1 cellular context compared by ENCODE assay signal in the genomic region with DNA sequence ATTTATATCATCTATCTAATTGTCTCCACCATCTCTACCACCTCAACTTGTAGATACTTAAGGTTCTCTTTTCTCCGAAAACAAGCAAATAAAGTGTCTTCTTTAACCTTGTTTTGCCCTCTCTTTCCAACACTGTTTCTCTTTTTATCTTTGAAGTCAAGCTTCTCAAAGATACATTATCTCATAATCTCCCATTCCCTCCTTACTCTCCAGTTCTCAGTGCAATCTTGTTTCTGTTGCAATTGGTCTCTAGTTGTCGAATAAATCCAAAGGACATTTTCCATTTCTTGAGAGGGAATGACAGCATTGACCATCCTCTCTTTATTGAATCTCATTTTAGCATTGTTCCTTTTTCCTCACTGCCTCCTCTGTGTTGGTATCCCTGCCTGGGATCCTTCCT.
TF ChIP-seq lines count a peak whose summit lies in the region.

No MANE protein-coding gene starts in this region.

TF ChIP-seq in K562, 482 proteins besides CTCF, POLR2A, EP300 and RAD21 (continued from another document and continues in another):
- TF ChIP-seq ZNF445 (CRISPR knock-in tag; IDR thresholded peaks at IDR 0.05; ENCODE audit: low read depth) (no peak), NCOR1 (IDR thresholded peaks at IDR 0.05) (peak; percentile 27; the same call in 1 of the 2 replicates), ARID1B (IDR thresholded peaks at IDR 0.05) (peak; percentile 51), MBD2 (IDR thresholded peaks at IDR 0.05; ENCODE audit: borderline replicate concordance, low read depth) (no peak), FOXJ3 (CRISPR knock-in tag; IDR thresholded peaks at IDR 0.05) (no peak), ZFX (CRISPR knock-in tag; IDR thresholded peaks at IDR 0.05) (no peak), MXI1 (IDR thresholded peaks at IDR 0.05; ENCODE audit: low read depth, low read length) (no peak), ZNF134 (CRISPR knock-in tag; conservative IDR thresholded peaks at IDR 0.05) (no peak), RHOXF2B (CRISPR knock-in tag; conservative IDR thresholded peaks at IDR 0.05) (no peak), ETV5 (CRISPR knock-in tag; IDR thresholded peaks at IDR 0.05; ENCODE audit: low read depth) (no peak), SOX6 (IDR thresholded peaks at IDR 0.05) (peak; percentile 14; the same call in 1 of the 2 replicates), ZNF717 (CRISPR knock-in tag; IDR thresholded peaks at IDR 0.05) (no peak), SIX5 (IDR thresholded peaks at IDR 0.05; ENCODE audit: borderline replicate concordance in 1 of 2, insufficient read depth in 1 of 2, low read depth in 1 of 2, low read length in 2 of 2) (no peak), MAFG (tag; conservative IDR thresholded peaks at IDR 0.05) (no peak), ZNF668 (CRISPR knock-in tag; IDR thresholded peaks at IDR 0.05) (no peak), TAL1 (IDR thresholded peaks at IDR 0.05) (0 out of 2 replicates have a peak, but pooled peaks have one; percentile 12), EHMT2 (IDR thresholded peaks at IDR 0.05) (no peak), HNRNPK (IDR thresholded peaks at IDR 0.05; ENCODE audit: low read depth, low read length, poor library complexity, severe bottlenecking) (no peak), SMAD2 (IDR thresholded peaks at IDR 0.05; ENCODE audit: low read depth, low read length) (no peak), ZNF384 (IDR thresholded peaks at IDR 0.05; ENCODE audit: low read depth, low read length) (no peak), SMARCE1 (IDR thresholded peaks at IDR 0.05) (0 out of 2 replicates have a peak, but pooled peaks have one; percentile 27), RFX5 (IDR thresholded peaks at IDR 0.05; ENCODE audit: low read depth, low read length) (no peak), PYGO2 (tag; IDR thresholded peaks at IDR 0.05) (no peak), ASH1L (IDR thresholded peaks at IDR 0.05; ENCODE audit: borderline replicate concordance, low read depth, partially characterized antibody) (no peak), ARHGAP35 (IDR thresholded peaks at IDR 0.05; ENCODE audit: partially characterized antibody) (no peak), ZBTB1 (CRISPR knock-in tag; IDR thresholded peaks at IDR 0.05; ENCODE audit: borderline replicate concordance, low read depth) (no peak), ZNF507 (tag; conservative IDR thresholded peaks at IDR 0.05) (no peak), MEIS2 (IDR thresholded peaks at IDR 0.05; ENCODE audit: partially characterized antibody) (peak; percentile 30), TRIM24 (IDR thresholded peaks at IDR 0.05) (peak in 1 of 2 experiments; percentile 40; a peak in 1 of 4 replicates), FOXM1 (IDR thresholded peaks at IDR 0.05; ENCODE audit: low read depth) (no peak), FOXM1 (CRISPR knock-in tag; IDR thresholded peaks at IDR 0.05; ENCODE audit: low read depth) (no peak), ZBED1 (IDR thresholded peaks at IDR 0.05) (no peak), TAF9B (IDR thresholded peaks at IDR 0.05; ENCODE audit: partially characterized antibody) (no peak), MEF2A (IDR thresholded peaks at IDR 0.05; ENCODE audit: control insufficient read depth, low read depth, low read length) (no peak), CBX5 (IDR thresholded peaks at IDR 0.05; ENCODE audit: borderline replicate concordance, low read depth) (no peak), HDAC1 (IDR thresholded peaks at IDR 0.05) (0 out of 4 replicates have a peak, but pooled peaks of 1 of the 2 experiments have one; percentile 39), HDAC3 (IDR thresholded peaks at IDR 0.05; ENCODE audit: borderline replicate concordance, partially characterized antibody) (no peak), ZNF263 (CRISPR knock-in tag; IDR thresholded peaks at IDR 0.05; ENCODE audit: borderline replicate concordance) (no peak), TRIM28 (IDR thresholded peaks at IDR 0.05) (no peak), HNRNPUL1 (IDR thresholded peaks at IDR 0.05; ENCODE audit: low read length) (no peak), SMARCC2 (IDR thresholded peaks at IDR 0.05; ENCODE audit: low read depth) (no peak), KAT2B (IDR thresholded peaks at IDR 0.05; ENCODE audit: low read depth, low read length) (no peak), SRSF3 (IDR thresholded peaks at IDR 0.05; ENCODE audit: insufficient read depth, low read length) (no peak), SMARCA4 (IDR thresholded peaks at IDR 0.05) (peak; percentile 59; the same call in 1 of the 2 replicates), TCFL5 (CRISPR knock-in tag; conservative IDR thresholded peaks at IDR 0.05) (no peak), RBM15 (IDR thresholded peaks at IDR 0.05; ENCODE audit: insufficient read depth, low read length) (no peak), MCM7 (IDR thresholded peaks at IDR 0.05) (no peak), SP2 (IDR thresholded peaks at IDR 0.05; ENCODE audit: extremely low read depth, low read depth, low read length, poor library complexity, severe bottlenecking) (no peak)
- TF ChIP-seq, protein P1, sequence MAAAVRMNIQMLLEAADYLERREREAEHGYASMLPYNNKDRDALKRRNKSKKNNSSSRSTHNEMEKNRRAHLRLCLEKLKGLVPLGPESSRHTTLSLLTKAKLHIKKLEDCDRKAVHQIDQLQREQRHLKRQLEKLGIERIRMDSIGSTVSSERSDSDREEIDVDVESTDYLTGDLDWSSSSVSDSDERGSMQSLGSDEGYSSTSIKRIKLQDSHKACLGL (CRISPR knock-in tag; IDR thresholded peaks at IDR 0.05; ENCODE audit: borderline replicate concordance, poor library complexity, severe bottlenecking): no peak
- TF ChIP-seq, protein P2, sequence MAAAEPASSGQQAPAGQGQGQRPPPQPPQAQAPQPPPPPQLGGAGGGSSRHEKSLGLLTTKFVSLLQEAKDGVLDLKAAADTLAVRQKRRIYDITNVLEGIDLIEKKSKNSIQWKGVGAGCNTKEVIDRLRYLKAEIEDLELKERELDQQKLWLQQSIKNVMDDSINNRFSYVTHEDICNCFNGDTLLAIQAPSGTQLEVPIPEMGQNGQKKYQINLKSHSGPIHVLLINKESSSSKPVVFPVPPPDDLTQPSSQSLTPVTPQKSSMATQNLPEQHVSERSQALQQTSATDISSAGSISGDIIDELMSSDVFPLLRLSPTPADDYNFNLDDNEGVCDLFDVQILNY (CRISPR knock-in tag; IDR thresholded peaks at IDR 0.05): no peak
- TF ChIP-seq, protein P3, sequence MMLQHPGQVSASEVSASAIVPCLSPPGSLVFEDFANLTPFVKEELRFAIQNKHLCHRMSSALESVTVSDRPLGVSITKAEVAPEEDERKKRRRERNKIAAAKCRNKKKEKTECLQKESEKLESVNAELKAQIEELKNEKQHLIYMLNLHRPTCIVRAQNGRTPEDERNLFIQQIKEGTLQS (IDR thresholded peaks at IDR 0.05): no peak
- TF ChIP-seq, protein P3 (CRISPR knock-in tag; conservative IDR thresholded peaks at IDR 0.05): no peak
- TF ChIP-seq, protein P4, sequence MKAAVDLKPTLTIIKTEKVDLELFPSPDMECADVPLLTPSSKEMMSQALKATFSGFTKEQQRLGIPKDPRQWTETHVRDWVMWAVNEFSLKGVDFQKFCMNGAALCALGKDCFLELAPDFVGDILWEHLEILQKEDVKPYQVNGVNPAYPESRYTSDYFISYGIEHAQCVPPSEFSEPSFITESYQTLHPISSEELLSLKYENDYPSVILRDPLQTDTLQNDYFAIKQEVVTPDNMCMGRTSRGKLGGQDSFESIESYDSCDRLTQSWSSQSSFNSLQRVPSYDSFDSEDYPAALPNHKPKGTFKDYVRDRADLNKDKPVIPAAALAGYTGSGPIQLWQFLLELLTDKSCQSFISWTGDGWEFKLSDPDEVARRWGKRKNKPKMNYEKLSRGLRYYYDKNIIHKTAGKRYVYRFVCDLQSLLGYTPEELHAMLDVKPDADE (conservative IDR thresholded peaks at IDR 0.05; ENCODE audit: control insufficient read depth, low read depth, low read length): no peak
- TF ChIP-seq, protein P5, sequence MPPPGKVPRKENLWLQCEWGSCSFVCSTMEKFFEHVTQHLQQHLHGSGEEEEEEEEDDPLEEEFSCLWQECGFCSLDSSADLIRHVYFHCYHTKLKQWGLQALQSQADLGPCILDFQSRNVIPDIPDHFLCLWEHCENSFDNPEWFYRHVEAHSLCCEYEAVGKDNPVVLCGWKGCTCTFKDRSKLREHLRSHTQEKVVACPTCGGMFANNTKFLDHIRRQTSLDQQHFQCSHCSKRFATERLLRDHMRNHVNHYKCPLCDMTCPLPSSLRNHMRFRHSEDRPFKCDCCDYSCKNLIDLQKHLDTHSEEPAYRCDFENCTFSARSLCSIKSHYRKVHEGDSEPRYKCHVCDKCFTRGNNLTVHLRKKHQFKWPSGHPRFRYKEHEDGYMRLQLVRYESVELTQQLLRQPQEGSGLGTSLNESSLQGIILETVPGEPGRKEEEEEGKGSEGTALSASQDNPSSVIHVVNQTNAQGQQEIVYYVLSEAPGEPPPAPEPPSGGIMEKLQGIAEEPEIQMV (tag; conservative IDR thresholded peaks at IDR 0.05; ENCODE audit: low read depth): no peak
- TF ChIP-seq, protein P6, sequence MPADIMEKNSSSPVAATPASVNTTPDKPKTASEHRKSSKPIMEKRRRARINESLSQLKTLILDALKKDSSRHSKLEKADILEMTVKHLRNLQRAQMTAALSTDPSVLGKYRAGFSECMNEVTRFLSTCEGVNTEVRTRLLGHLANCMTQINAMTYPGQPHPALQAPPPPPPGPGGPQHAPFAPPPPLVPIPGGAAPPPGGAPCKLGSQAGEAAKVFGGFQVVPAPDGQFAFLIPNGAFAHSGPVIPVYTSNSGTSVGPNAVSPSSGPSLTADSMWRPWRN (IDR thresholded peaks at IDR 0.05; ENCODE audit: low read depth): 0 out of 2 replicates have a peak, but pooled peaks have one; percentile 18
- TF ChIP-seq, protein P7, sequence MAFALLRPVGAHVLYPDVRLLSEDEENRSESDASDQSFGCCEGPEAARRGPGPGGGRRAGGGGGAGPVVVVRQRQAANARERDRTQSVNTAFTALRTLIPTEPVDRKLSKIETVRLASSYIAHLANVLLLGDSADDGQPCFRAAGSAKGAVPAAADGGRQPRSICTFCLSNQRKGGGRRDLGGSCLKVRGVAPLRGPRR (CRISPR knock-in tag; IDR thresholded peaks at IDR 0.05): no peak
- TF ChIP-seq, protein P8, sequence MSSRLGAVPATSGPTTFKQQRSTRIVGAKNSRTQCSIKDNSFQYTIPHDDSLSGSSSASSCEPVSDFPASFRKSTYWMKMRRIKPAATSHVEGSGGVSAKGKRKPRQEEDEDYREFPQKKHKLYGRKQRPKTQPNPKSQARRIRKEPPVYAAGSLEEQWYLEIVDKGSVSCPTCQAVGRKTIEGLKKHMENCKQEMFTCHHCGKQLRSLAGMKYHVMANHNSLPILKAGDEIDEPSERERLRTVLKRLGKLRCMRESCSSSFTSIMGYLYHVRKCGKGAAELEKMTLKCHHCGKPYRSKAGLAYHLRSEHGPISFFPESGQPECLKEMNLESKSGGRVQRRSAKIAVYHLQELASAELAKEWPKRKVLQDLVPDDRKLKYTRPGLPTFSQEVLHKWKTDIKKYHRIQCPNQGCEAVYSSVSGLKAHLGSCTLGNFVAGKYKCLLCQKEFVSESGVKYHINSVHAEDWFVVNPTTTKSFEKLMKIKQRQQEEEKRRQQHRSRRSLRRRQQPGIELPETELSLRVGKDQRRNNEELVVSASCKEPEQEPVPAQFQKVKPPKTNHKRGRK (tag; IDR thresholded peaks at IDR 0.05): no peak
- TF ChIP-seq, protein P9, sequence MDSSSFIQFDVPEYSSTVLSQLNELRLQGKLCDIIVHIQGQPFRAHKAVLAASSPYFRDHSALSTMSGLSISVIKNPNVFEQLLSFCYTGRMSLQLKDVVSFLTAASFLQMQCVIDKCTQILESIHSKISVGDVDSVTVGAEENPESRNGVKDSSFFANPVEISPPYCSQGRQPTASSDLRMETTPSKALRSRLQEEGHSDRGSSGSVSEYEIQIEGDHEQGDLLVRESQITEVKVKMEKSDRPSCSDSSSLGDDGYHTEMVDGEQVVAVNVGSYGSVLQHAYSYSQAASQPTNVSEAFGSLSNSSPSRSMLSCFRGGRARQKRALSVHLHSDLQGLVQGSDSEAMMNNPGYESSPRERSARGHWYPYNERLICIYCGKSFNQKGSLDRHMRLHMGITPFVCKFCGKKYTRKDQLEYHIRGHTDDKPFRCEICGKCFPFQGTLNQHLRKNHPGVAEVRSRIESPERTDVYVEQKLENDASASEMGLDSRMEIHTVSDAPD (CRISPR knock-in tag; IDR thresholded peaks at IDR 0.05): no peak
- TF ChIP-seq, protein P10, sequence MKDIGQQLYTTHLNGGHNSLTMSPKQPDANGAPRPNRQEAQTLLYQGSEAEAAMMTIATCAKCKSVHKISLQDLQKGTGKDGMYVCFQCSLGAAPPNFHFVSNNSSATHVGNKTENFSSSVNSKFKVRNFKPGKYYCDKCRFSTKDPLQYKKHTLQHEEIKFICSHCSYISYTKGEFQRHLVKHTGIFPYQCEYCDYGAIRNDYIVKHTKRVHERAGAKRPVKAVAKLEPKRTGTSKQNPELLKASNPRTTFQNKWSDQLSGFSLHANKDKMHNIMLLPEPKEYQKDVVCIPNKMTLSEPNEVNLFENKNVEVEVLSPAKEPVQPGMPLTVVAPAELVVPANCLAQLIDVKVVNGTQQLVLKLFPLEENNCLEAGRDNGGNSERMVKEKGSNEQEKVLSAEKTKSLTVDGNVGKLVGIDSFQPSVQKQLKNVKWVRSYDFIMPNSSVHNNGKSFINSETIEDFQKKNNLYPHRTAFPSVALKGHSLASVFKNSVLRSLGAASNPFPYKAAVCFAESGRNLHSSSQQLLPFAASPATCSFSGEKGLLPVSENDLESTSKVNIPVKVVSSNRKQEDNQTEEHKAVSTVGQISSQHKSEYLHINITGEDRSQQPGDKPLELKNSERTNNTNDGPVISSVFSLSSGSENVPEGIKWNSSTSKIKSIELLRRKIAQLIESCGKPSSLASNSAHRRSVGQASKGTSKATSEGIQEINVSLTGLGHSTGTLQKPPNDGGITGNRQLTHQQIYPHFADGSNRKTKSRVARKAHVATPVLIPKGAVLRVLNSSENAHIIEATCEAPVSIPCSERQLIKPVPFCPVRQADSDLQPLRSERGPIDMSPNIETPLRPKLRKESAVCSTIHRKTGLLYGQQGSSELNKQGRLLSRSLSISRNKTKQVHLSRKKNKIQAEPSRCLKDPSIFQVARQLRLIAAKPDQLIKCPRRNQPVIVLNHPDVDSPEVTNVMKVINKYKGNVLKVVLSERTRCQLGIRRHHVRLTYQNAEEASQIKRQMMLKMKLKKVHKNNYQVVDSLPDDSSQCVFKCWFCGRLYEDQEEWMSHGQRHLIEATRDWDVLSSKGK (CRISPR knock-in tag; IDR thresholded peaks at IDR 0.05): no peak
